7 cellular contexts compared by ENCODE assay signal in the genomic region with DNA sequence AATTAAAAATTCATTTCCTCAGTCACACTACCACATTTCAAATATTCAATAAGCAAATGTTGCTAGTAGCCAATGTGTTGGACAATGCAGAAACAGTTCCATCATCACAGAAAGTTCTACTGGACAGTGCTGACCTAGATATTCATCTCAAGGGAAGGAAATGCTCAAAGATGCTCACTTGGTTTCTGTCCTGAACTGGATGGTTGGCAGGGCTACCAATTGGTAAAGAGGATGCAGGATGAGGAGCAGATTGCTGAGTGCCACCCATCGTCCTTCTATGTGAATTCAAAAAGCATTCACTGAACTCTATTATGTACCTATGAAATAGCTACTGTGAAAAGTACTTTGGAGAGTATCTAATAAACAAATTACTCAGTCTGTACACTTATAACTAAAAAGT.
"Had no signal": no experiment of that assay in that cellular context is flagged by ENCODE, and none has a peak within 500 bp of the region (broad histone marks: within the 10 kb centered on the region; RNA-seq: fewer than 3 reads in every experiment).

No MANE protein-coding gene starts in this region.

- ATAC-seq: HCT116, HepG2 had no signal

- DNase-seq: GM23248, GOT3, H7, HFFc6 had no signal

- H3K27ac Mint-ChIP-seq: HFFc6, IgD-negative memory B cell had no signal

- H3K4me3 Mint-ChIP-seq: HFFc6 had no signal

- H3K9me3 Mint-ChIP-seq: HFFc6, IgD-negative memory B cell had no signal

- FAIRE-seq: HepG2 had no signal
